Comparison of ENCODE assay signal across 8 cellular contexts in genomic region chr1:163321311-163322305, GRCh38. TPM values are rescaled to one million over a fixed set of nuclear protein-coding genes. Genes with fewer than 3 reads are reported as not detected.
A peak's percentile ranks its signal among the peaks of the same experiment; 100 is the strongest.
DNase-seq lines count a peak whose midpoint lies in the region; ATAC-seq, FAIRE-seq and TF ChIP-seq lines count a peak whose summit lies in the region.

Gene NUF2 (plus strand): TSS chr1:163321954. CDS start chr1:163326052, 4,098 bp downstream.

- H3K27ac ChIP-seq in pancreas (peak within 1 kb of the TSS in 2 of 4 donors; percentile 29 to 37), tibial nerve (peak within 1 kb of the TSS; percentile 18 to 86 (median 62))

- intact Hi-C loops in Right ventricle myocardium superior (cut with DNase I) (no loop called here), pancreas (cut with DNase I) (no loop called here)

- no peak for TF ChIP-seq CTCF in GM12865 (IDR thresholded peaks at IDR 0.05; ENCODE audit: insufficient read depth, low read depth, low read length, missing control alignments)
- TF ChIP-seq CTCF in pancreas (IDR thresholded peaks at IDR 0.05): no peak
- peak in 2 of 5 experiments; percentile 18 to 59 for TF ChIP-seq CTCF in tibial nerve (IDR thresholded peaks at IDR 0.05)

- peak within 1 kb of the TSS; percentile 94 for H3K27ac Mint-ChIP-seq in activated naive CD8-positive, alpha-beta T cell treated with anti-CD3 and anti-CD28 coated beads, Interleukin-2, amount 50 U/mL, for 24 hours

- peak; percentile 96 for ATAC-seq in HG02763 (IDR thresholded peaks at IDR 0.05; ENCODE audit: unreplicated experiment)
- ATAC-seq in activated naive CD8-positive, alpha-beta T cell treated with anti-CD3 and anti-CD28 coated beads, Interleukin-2, amount 50 U/mL, for 24 hours: peak; percentile 98
- ATAC-seq in Right ventricle myocardium superior (ENCODE audit: poor library complexity): peak; percentile 100
- ATAC-seq in pancreas: peak; percentile 100

- TF ChIP-seq POLR2A in tibial nerve (IDR thresholded peaks at IDR 0.05): peak; percentile 9 to 47

- peak; percentile 100 for DNase-seq in GM12865 (ENCODE audit: low read depth)
- peak; percentile 85 for DNase-seq in NCI-H1417 treated with DMSO at 0.1 percent for 48 hours (lab: John Stamatoyannopoulos, UW)
- DNase-seq in SW480 (ENCODE audit: low spot score): peak; percentile 95
- DNase-seq in activated naive CD8-positive, alpha-beta T cell treated with anti-CD3 and anti-CD28 coated beads, Interleukin-2, amount 50 U/mL, for 24 hours: peak; percentile 96
- DNase-seq in Right ventricle myocardium superior: peak; percentile 97
- DNase-seq in pancreas: peak; percentile 95 to 99 (median 96)
- peak; percentile 93 to 94 for DNase-seq in tibial nerve (ENCODE audit: low spot score in 2 of 2)

- no peaks in the 10 kb centered on the region for H3K9me3 ChIP-seq in pancreas
- no peaks in the 10 kb centered on the region for H3K9me3 ChIP-seq in tibial nerve

- H3K4me3 Mint-ChIP-seq in activated naive CD8-positive, alpha-beta T cell treated with anti-CD3 and anti-CD28 coated beads, Interleukin-2, amount 50 U/mL, for 24 hours: peak within 1 kb of the TSS; percentile 91

- peaks cover 24% of the 10 kb centered on the region for H3K4me1 Mint-ChIP-seq in activated naive CD8-positive, alpha-beta T cell treated with anti-CD3 and anti-CD28 coated beads, Interleukin-2, amount 50 U/mL, for 24 hours

- peak; percentile 65 to 99 for TF ChIP-seq EP300 in tibial nerve (IDR thresholded peaks at IDR 0.05)

- H3K27me3 Mint-ChIP-seq in activated naive CD8-positive, alpha-beta T cell treated with anti-CD3 and anti-CD28 coated beads, Interleukin-2, amount 50 U/mL, for 24 hours: no peaks in the 10 kb centered on the region

- H3K4me1 ChIP-seq in pancreas: peaks cover 0 to 12% (median 5%) of the 10 kb centered on the region in 3 donors
- H3K4me1 ChIP-seq in tibial nerve: peaks cover 0 to 22% (median 5%) of the 10 kb centered on the region in 4 donors

- H3K36me3 Mint-ChIP-seq in activated naive CD8-positive, alpha-beta T cell treated with anti-CD3 and anti-CD28 coated beads, Interleukin-2, amount 50 U/mL, for 24 hours (ENCODE audit: low read depth): peaks cover 8% of the 10 kb centered on the region

- H3K36me3 ChIP-seq in pancreas (no peaks in the 10 kb centered on the region), tibial nerve (peaks cover 0 to 27% (median 0%) of the 10 kb centered on the region in 3 donors)

- 0% methylated on average over 58 of the region's 58 CpGs for WGBS in pancreas, 2 donors
- WGBS in tibial nerve, 2 donors: 0 to 1% methylated on average over 57 to 58 of the region's 58 CpGs

- H3K27me3 ChIP-seq in pancreas (no peaks in the 10 kb centered on the region), tibial nerve (no peaks in the 10 kb centered on the region)

- H3K9me3 Mint-ChIP-seq in activated naive CD8-positive, alpha-beta T cell treated with anti-CD3 and anti-CD28 coated beads, Interleukin-2, amount 50 U/mL, for 24 hours: no peaks in the 10 kb centered on the region

- FAIRE-seq in pancreas (lab: Jason Lieb, UNC): peak; percentile 63

- H3K4me3 ChIP-seq in GM12865 (ENCODE audit: low read depth, low read length) (peak within 1 kb of the TSS; percentile 94), pancreas (peak within 1 kb of the TSS; percentile 38 to 63 (median 53)), tibial nerve (peak within 1 kb of the TSS; percentile 48 to 67 (median 57))

RNA-seq across cellular contexts. Expression of gene NUF2, which starts in this region (rescaled TPM):
- total RNA-seq in Right ventricle myocardium superior (0.59 TPM), pancreas (under 1 TPM in 4 of 6 donors, not detected in 2; 0.17 to 0.49 (median 0.24) TPM), tibial nerve (1 to 10 TPM in 2 of 4 donors, not detected in 2; 2.0 to 2.1 TPM)
- polyA plus RNA-seq in pancreas: under 1 TPM; 0.42 to 0.54 TPM

Comparison
In these comparisons a context has a peak if more than half of its experiments do, and no peak if none do; other contexts are left out.
1. Peak in DNase-seq and ATAC-seq in Right ventricle myocardium superior; RNA of the gene not detected or under 1 TPM.
2. Peak in DNase-seq, ATAC-seq and H3K4me3 ChIP-seq in pancreas; RNA of the gene not detected or under 1 TPM.